ENCODE assay signal across 11 cellular contexts in the genomic region with DNA sequence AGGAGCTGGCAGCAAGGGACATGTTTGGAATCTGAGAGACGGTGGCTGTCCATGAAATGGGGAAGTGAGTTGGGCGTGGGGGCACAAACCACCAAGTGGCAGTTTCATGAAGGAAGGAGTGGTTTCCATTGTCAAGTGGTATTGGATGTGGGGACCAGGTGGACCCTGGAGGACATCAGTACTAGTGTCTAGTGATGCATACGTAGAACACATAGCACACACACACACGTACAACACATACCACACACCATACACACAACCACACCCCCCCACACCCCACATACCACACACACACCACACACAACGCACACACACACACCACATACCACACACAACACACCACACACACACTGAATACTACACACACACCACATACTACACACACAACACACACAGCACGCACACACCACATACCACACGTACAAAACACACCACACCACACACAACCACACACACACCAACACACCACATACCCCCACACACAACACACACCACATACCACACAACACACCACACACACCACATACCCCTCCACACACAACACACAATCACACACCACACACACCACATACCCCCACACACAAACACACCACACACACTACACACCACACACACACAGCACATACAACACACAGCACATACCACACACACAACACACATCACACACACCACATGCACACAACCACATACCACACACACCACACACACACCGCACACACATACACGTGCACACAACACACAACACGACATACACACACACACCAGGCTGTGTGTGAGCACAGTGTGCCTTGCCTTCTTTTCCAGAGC. TPM values are rescaled to one million over a fixed set of nuclear protein-coding genes. Genes with fewer than 3 reads are reported as not detected.
A peak's percentile ranks its signal among the peaks of the same experiment; 100 is the strongest.
DNase-seq lines count a peak whose midpoint lies in the region; ATAC-seq, FAIRE-seq and TF ChIP-seq lines count a peak whose summit lies in the region.
"Had no signal": no experiment of that assay in that cellular context is flagged by ENCODE, and none has a peak within 500 bp of the region (broad histone marks: within the 10 kb centered on the region; RNA-seq: fewer than 3 reads in every experiment).

No MANE protein-coding gene starts in this region.

- peak; percentile 93 for FAIRE-seq in HepG2 (lab: Jason Lieb, UNC)

- peaks cover 19% of the 10 kb centered on the region for H3K36me3 ChIP-seq in BLaER1
- H3K36me3 ChIP-seq in HepG2 (replicated peaks in 1 of 2; ENCODE audit: control insufficient read depth in 1 of 2, insufficient read depth in 2 of 2, low read length in 2 of 2), result peaks cover 3 to 21% of the 10 kb centered on the region in 2 experiments; a peak in 4 of 5 replicates

- BruUV-seq in HepG2 (replicated peaks; lab: Mats Ljungman, UMichigan), result no TSS peak

- TF ChIP-seq EP300 in HepG2 (IDR thresholded peaks at IDR 0.05; ENCODE audit: low read depth in 2 of 2, low read length in 2 of 2) (no peak), HepG2 (CRISPR knock-in tag; IDR thresholded peaks at IDR 0.05; ENCODE audit: borderline replicate concordance) (no peak)

- peaks cover 25% of the 10 kb centered on the region for H3K9me3 ChIP-seq in BLaER1
- no peaks in the 10 kb centered on the region for H3K9me3 ChIP-seq in HepG2 (ENCODE audit: low read length)

- intact Hi-C loops in HepG2 (cut with micrococcal nuclease; ENCODE audit: unreplicated experiment), result no loop called here

- no peak for TF ChIP-seq RAD21 in HepG2 (CRISPR knock-in tag; IDR thresholded peaks at IDR 0.05)

- H3K27me3 ChIP-seq in BLaER1 (no peaks in the 10 kb centered on the region), HepG2 (ENCODE audit: control insufficient read depth in 1 of 2, insufficient read depth in 2 of 2, low read length in 2 of 2) (no peaks in the 10 kb centered on the region)

- H3K27ac ChIP-seq in BLaER1 (peak overlapping the region; percentile 97), HepG2 (ENCODE audit: extremely low read length, insufficient read depth, low read length) (peak overlapping the region; percentile 23)

- no peak for TF ChIP-seq POLR2A in HepG2 (IDR thresholded peaks at IDR 0.05; ENCODE audit: insufficient read depth in 1 of 2, low read depth in 2 of 2, low read length in 2 of 2)

- no peak for TF ChIP-seq CTCF in HepG2 (CRISPR knock-in tag; IDR thresholded peaks at IDR 0.05)

- peaks cover 85% of the 10 kb centered on the region for H3K79me2 ChIP-seq in HepG2 (ENCODE audit: insufficient read depth, low read length)

- H3K4me1 ChIP-seq in BLaER1 (peaks cover 100% of the 10 kb centered on the region), HepG2 (ENCODE audit: insufficient read depth, low read length) (peaks cover 41% of the 10 kb centered on the region)

- ATAC-seq in GM21528 (IDR thresholded peaks at IDR 0.05; ENCODE audit: low FRiP score, unreplicated experiment), result peak; percentile 23
- ATAC-seq in HepG2, result no peak

- peak overlapping the region; percentile 95 for H3K4me2 ChIP-seq in BLaER1
- H3K4me2 ChIP-seq in HepG2 (ENCODE audit: low read depth, low read length), result no peak overlapping the region

- in situ Hi-C loops in HepG2 (cut with HindIII; ENCODE audit: extremely low pct_ligation_motif_present, low pct_unique_long_range_greater_than_20kb), result no loop called here

- peak; percentile 80 for DNase-seq in RPMI8226
- no peak for DNase-seq in HepG2 (ENCODE audit: low spot score)
- no peak for DNase-seq in dedifferentiated amniotic fluid mesenchymal stem cell (ENCODE audit: extremely low spot score)
- no peak for DNase-seq in ecto neural progenitor cell (ENCODE audit: low spot score)
- DNase-seq in HCEC 1CT, result no peak
- no peak for DNase-seq in stimulated activated CD4-positive, alpha-beta T cell treated with anti-CD3 and anti-CD28 coated beads, Interleukin-2, amount 100 ng/mL, for 24 hours
- DNase-seq: activated effector memory CD4-positive, alpha-beta T cell treated with anti-CD3 and anti-CD28 coated beads, Interleukin-2, amount 50 U/mL, for 16 hours; COR-L47; SHP77 had no signal

- H4K20me1 ChIP-seq in BLaER1 (peaks cover 35% of the 10 kb centered on the region), HepG2 (ENCODE audit: insufficient read depth, low read length) (peaks cover 67% of the 10 kb centered on the region)

- POLR2A ChIA-PET in HepG2 (lab: Yijun Ruan, JAX), result no interaction called here

- H3K4me3 ChIP-seq in BLaER1 (peak overlapping the region; percentile 44), HepG2 (replicated peaks in 1 of 3; ENCODE audit: insufficient read depth in 1 of 3, low read depth in 2 of 3, low read length in 3 of 3) (no peak overlapping the region)

- H3K9ac ChIP-seq in BLaER1, result peak overlapping the region; percentile 80
- no peak overlapping the region for H3K9ac ChIP-seq in HepG2 (ENCODE audit: insufficient read depth, low read depth, low read length)

- CTCF ChIA-PET in HepG2 (lab: Yijun Ruan, JAX; ENCODE audit: low intra/inter-chr PET ratio, low total read pairs), result no interaction called here

- 92% methylated on average over 10 of the region's 10 CpGs for WGBS in HepG2 (ENCODE audit: low lambda C conversion rate)

- no peak overlapping the region for H2AFZ ChIP-seq in HepG2 (ENCODE audit: low read length)

TF ChIP-seq in HepG2, 621 proteins besides CTCF, POLR2A, EP300 and RAD21 (continues in another document):
- TF ChIP-seq HNRNPL (IDR thresholded peaks at IDR 0.05; ENCODE audit: low read depth, low read length) (peak; percentile 74), ZNF121 (CRISPR knock-in tag; IDR thresholded peaks at IDR 0.05) (no peak), ZNF253 (CRISPR knock-in tag; IDR thresholded peaks at IDR 0.05; ENCODE audit: borderline replicate concordance) (0 out of 2 replicates have a peak, but pooled peaks have one; percentile 16), ZNF879 (CRISPR knock-in tag; IDR thresholded peaks at IDR 0.05) (no peak), TBX2 (CRISPR knock-in tag; IDR thresholded peaks at IDR 0.05; ENCODE audit: borderline replicate concordance) (0 out of 2 replicates have a peak, but pooled peaks have one; percentile 8), RELA (CRISPR knock-in tag; IDR thresholded peaks at IDR 0.05) (no peak), DRAP1 (CRISPR knock-in tag; IDR thresholded peaks at IDR 0.05) (no peak), ZNF282 (IDR thresholded peaks at IDR 0.05; ENCODE audit: partially characterized antibody) (peak; percentile 6), CHD4 (IDR thresholded peaks at IDR 0.05; ENCODE audit: borderline replicate concordance, low read length) (no peak), ZMYM3 (CRISPR knock-in tag; IDR thresholded peaks at IDR 0.05) (peak; percentile 13; the same call in 1 of the 2 replicates), TRIM22 (IDR thresholded peaks at IDR 0.05) (0 out of 2 replicates have a peak, but pooled peaks have one; percentile 41)

RNA-seq across cellular contexts. Expression of gene GSE1, which starts 41.1 kb away (rescaled TPM):
- 16.1 and 19.5 TPM in 2 replicates for total RNA-seq in HepG2 (2016; rRNA removed; fragmentation: Illumina TruSeq; extraction: Trizol)
- 13.0 and 16.7 TPM in 2 replicates for total RNA-seq in HepG2 (2016; cell fraction: cytosol; rRNA removed; fragmentation: Illumina TruSeq; extraction: Trizol; ENCODE audit: low read depth)
- total RNA-seq in HepG2 (2016; cell fraction: insoluble cytoplasmic fraction; rRNA removed; fragmentation: Illumina TruSeq; extraction: Trizol), result 15.4 and 17.4 TPM in 2 replicates
- 18.2 and 21.4 TPM in 2 replicates for total RNA-seq in HepG2 (2016; cell fraction: membrane; rRNA removed; fragmentation: Illumina TruSeq; extraction: Trizol)
- total RNA-seq in HepG2 (2016; cell fraction: nucleus; rRNA removed; fragmentation: Illumina TruSeq; extraction: Trizol), result 31.6 and 33.0 TPM in 2 replicates
- 31.2 and 37.7 TPM in 2 replicates for polyA plus RNA-seq in HepG2 (2011; rRNA removed)
- polyA plus RNA-seq in HepG2 (2011; cell fraction: cytosol; rRNA removed), result 20.9 and 26.7 TPM in 2 replicates
- polyA plus RNA-seq in HepG2 (2011; cell fraction: nucleus; rRNA removed), result 132 and 135 TPM in 2 replicates
- polyA plus RNA-seq in HepG2 (2012), result 43.5 and 43.7 TPM in 2 replicates
- 1.4 and 1.7 TPM in 2 replicates for polyA plus RNA-seq in HepG2 (2016; cell fraction: cytosol; fragmentation: Illumina TruSeq; extraction: Trizol; ENCODE audit: low read depth)
- polyA plus RNA-seq in HepG2 (2016; cell fraction: insoluble cytoplasmic fraction; fragmentation: Illumina TruSeq; extraction: Trizol; ENCODE audit: low read depth), result 22.8 and 30.2 TPM in 2 replicates
- polyA plus RNA-seq in HepG2 (2016; cell fraction: membrane; fragmentation: Illumina TruSeq; extraction: Trizol; ENCODE audit: low read depth), result 4.4 and 5.4 TPM in 2 replicates
- polyA plus RNA-seq in HepG2 (2016; cell fraction: nucleus; fragmentation: Illumina TruSeq; extraction: Trizol; ENCODE audit: insufficient read depth, low read depth), result 70.9 and 78.3 TPM in 2 replicates
- polyA minus RNA-seq in HepG2 (2011; rRNA and poly(A)+ RNA removed; ENCODE audit: low replicate concordance), result 24.8 and 50.4 TPM in 2 replicates
- polyA minus RNA-seq in HepG2 (2011; cell fraction: cytosol; rRNA and poly(A)+ RNA removed), result 36.3 and 45.8 TPM in 2 replicates
- polyA minus RNA-seq in HepG2 (2011; cell fraction: nucleus; rRNA and poly(A)+ RNA removed), result 83.8 and 96.8 TPM in 2 replicates
